Comparison of ENCODE assay signal across 9 cellular contexts in the genomic region with DNA sequence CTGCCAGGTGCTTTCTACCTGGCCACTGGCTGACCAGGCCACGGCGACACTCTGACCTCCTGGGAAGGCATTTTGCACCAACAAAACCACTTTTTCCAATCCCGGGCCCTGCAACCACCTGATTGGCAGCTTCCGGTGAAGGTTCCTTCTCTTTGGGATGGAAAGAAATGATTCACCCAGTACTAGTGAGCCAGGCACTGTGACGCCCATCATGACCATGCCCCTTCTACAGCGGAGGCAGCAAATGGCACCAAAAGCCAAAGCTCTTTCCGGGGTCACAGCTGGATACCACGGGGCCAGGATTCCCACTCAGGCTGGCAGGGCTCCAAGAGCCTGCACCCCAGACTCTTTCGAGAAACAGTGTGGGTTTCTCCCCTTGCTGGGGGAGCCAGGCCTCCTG. TPM values are rescaled to one million over a fixed set of nuclear protein-coding genes. Genes with fewer than 3 reads are reported as not detected.
A peak's percentile ranks its signal among the peaks of the same experiment; 100 is the strongest.
DNase-seq lines count a peak whose midpoint lies in the region; ATAC-seq and TF ChIP-seq lines count a peak whose summit lies in the region.
"Had no signal": no experiment of that assay in that cellular context is flagged by ENCODE, and none has a peak within 500 bp of the region (broad histone marks: within the 10 kb centered on the region; RNA-seq: fewer than 3 reads in every experiment).

No MANE protein-coding gene starts in this region.

- H3K4me3 Mint-ChIP-seq in central memory CD8-positive, alpha-beta T cell, result peak overlapping the region; percentile 84
- H3K4me3 Mint-ChIP-seq in naive thymus-derived CD4-positive, alpha-beta T cell, result peak overlapping the region; percentile 20 to 81 (median 56)

- H3K27ac ChIP-seq in BLaER1 (no peak overlapping the region), HEK293 (ENCODE audit: extremely low read depth, low read depth, low read length) (no peak overlapping the region)
- H3K27ac ChIP-seq in naive thymus-derived CD4-positive, alpha-beta T cell (ENCODE audit: low read depth, low read length), result peak overlapping the region; percentile 80

- H3K4me1 Mint-ChIP-seq in central memory CD8-positive, alpha-beta T cell, result peaks cover 31% of the 10 kb centered on the region
- H3K4me1 Mint-ChIP-seq in naive thymus-derived CD4-positive, alpha-beta T cell, result peaks cover 24 to 73% (median 48%) of the 10 kb centered on the region in 7 donors

- ATAC-seq in central memory CD8-positive, alpha-beta T cell (replicated peaks; ENCODE audit: extremely low read depth, poor library complexity, severe bottlenecking), result no peak
- no peak for ATAC-seq in naive thymus-derived CD4-positive, alpha-beta T cell
- no peak for ATAC-seq in GM21381 (IDR thresholded peaks at IDR 0.05; ENCODE audit: unreplicated experiment)
- no peak for ATAC-seq in HG03175 (IDR thresholded peaks at IDR 0.05; ENCODE audit: unreplicated experiment)

- H3K4me1 ChIP-seq in BLaER1 (peaks cover 82% of the 10 kb centered on the region), HEK293 (ENCODE audit: control insufficient read depth, insufficient read depth, low read length) (no peaks in the 10 kb centered on the region; the same call in 1 of the 2 replicates)
- H3K4me1 ChIP-seq in naive thymus-derived CD4-positive, alpha-beta T cell (ENCODE audit: control insufficient read depth in 2 of 2, insufficient read depth in 2 of 2, low read length in 2 of 2), result peaks cover 57 to 66% of the 10 kb centered on the region in 2 donors

- no peaks in the 10 kb centered on the region for H3K9me3 ChIP-seq in BLaER1
- no peaks in the 10 kb centered on the region for H3K9me3 ChIP-seq in HEK293 (ENCODE audit: control insufficient read depth, insufficient read depth, low read depth, low read length)
- H3K9me3 ChIP-seq in naive thymus-derived CD4-positive, alpha-beta T cell (ENCODE audit: control insufficient read depth in 2 of 3, low read length in 3 of 3), result no peaks in the 10 kb centered on the region

- no peaks in the 10 kb centered on the region for H3K27me3 ChIP-seq in BLaER1
- no peaks in the 10 kb centered on the region for H3K27me3 ChIP-seq in naive thymus-derived CD4-positive, alpha-beta T cell (ENCODE audit: control insufficient read depth in 2 of 2, insufficient read depth in 2 of 2, low read length in 2 of 2)

- H3K36me3 Mint-ChIP-seq in central memory CD8-positive, alpha-beta T cell (ENCODE audit: insufficient read depth), result peaks cover 22% of the 10 kb centered on the region
- peaks cover 0 to 11% (median 0%) of the 10 kb centered on the region in 5 donors for H3K36me3 Mint-ChIP-seq in naive thymus-derived CD4-positive, alpha-beta T cell

- no peaks in the 10 kb centered on the region for H3K27me3 Mint-ChIP-seq in central memory CD8-positive, alpha-beta T cell
- no peaks in the 10 kb centered on the region for H3K27me3 Mint-ChIP-seq in naive thymus-derived CD4-positive, alpha-beta T cell

- H3K9me3 Mint-ChIP-seq in central memory CD8-positive, alpha-beta T cell, result no peaks in the 10 kb centered on the region
- H3K9me3 Mint-ChIP-seq in naive thymus-derived CD4-positive, alpha-beta T cell, result no peaks in the 10 kb centered on the region

- intact Hi-C loops in naive thymus-derived CD4-positive, alpha-beta T cell (cut with micrococcal nuclease), result loop anchor here in 1 of 2 donors (10.0 kb wide), 2 partner anchors 136 to 296 kb away; partner anchors contain the start of genes QSOX2 and SNAPC4

- no peak for DNase-seq in central memory CD8-positive, alpha-beta T cell (ENCODE audit: low spot score in 2 of 2)
- DNase-seq in naive thymus-derived CD4-positive, alpha-beta T cell, result no peak
- DNase-seq in amygdala (lab: John Stamatoyannopoulos, UW), result no peak
- no peak for DNase-seq in NCI-H1694 (lab: John Stamatoyannopoulos, UW)
- DNase-seq: NCI-H1417 treated with DMSO at 0.1 percent for 48 hours had no signal

- POLR2A ChIA-PET in HEK293 (lab: Yijun Ruan, JAX), result interaction anchor here (1.5 to 1.8 kb wide), 2 partner anchors 9 to 13 kb away, joined by 5 to 6 read pairs; no protein-coding TSS in a partner anchor
- POLR2A ChIA-PET in naive thymus-derived CD4-positive, alpha-beta T cell (lab: Charles Lee), result interaction anchor here (0.7 to 3.2 kb wide), 5 partner anchors 9 to 190 kb away, joined by 3 to 19 read pairs (median 3); no protein-coding TSS in a partner anchor

- H3K36me3 ChIP-seq in BLaER1 (peaks cover 54% of the 10 kb centered on the region), HEK293 (ENCODE audit: control insufficient read depth in 2 of 2, insufficient read depth in 1 of 2, low read length in 2 of 2) (peaks cover 0 to 20% of the 10 kb centered on the region in 2 experiments; a peak in 1 of 3 replicates)
- peaks cover 0 to 20% (median 0%) of the 10 kb centered on the region in 3 experiments for H3K36me3 ChIP-seq in naive thymus-derived CD4-positive, alpha-beta T cell (ENCODE audit: control insufficient read depth in 2 of 3, insufficient read depth in 3 of 3, low read length in 3 of 3)

- no peak for TF ChIP-seq CTCF in HEK293 (tag by site-specific recombination; IDR thresholded peaks at IDR 0.05)

- no peak overlapping the region for H3K9ac ChIP-seq in BLaER1

- CTCF ChIA-PET in HEK293 (lab: Yijun Ruan, JAX), result interaction anchor here (0.6 to 1.6 kb wide), 4 partner anchors 52 to 517 kb away, joined by 3 to 6 read pairs (median 4); no protein-coding TSS in a partner anchor
- CTCF ChIA-PET in naive thymus-derived CD4-positive, alpha-beta T cell (lab: Charles Lee), result no interaction called here

- H3K4me2 ChIP-seq in BLaER1, result peak overlapping the region; percentile 94; the same call in 1 of the 2 replicates

- H4K20me1 ChIP-seq in BLaER1, result peaks cover 93% of the 10 kb centered on the region

- peak overlapping the region; percentile 98 for H3K27ac Mint-ChIP-seq in central memory CD8-positive, alpha-beta T cell (ENCODE audit: low read depth)
- peak overlapping the region in 8 of 9 donors; percentile 90 to 99 (median 99) for H3K27ac Mint-ChIP-seq in naive thymus-derived CD4-positive, alpha-beta T cell

- no peak overlapping the region for H3K4me3 ChIP-seq in BLaER1
- no peak overlapping the region for H3K4me3 ChIP-seq in HEK293 (ENCODE audit: low read depth, low read length)
- no peak overlapping the region for H3K4me3 ChIP-seq in naive thymus-derived CD4-positive, alpha-beta T cell (ENCODE audit: low read length)

TF ChIP-seq in HEK293, 187 proteins besides CTCF, POLR2A, EP300 and RAD21:
- TF ChIP-seq ZNF830 (tag by site-specific recombination; IDR thresholded peaks at IDR 0.05; ENCODE audit: low read depth) (no peak), ZIC2 (tag by site-specific recombination; IDR thresholded peaks at IDR 0.05) (0 out of 2 replicates have a peak, but pooled peaks have one; percentile 16), REPIN1 (tag by site-specific recombination; IDR thresholded peaks at IDR 0.05; ENCODE audit: low read depth) (no peak), ZNF571 (tag by site-specific recombination; IDR thresholded peaks at IDR 0.05) (no peak), KLF16 (tag by site-specific recombination; IDR thresholded peaks at IDR 0.05) (no peak)
TF ChIP-seq in HEK293: peak in this region for 1.

RNA-seq across cellular contexts. Expression of gene NOTCH1, which starts 4.7 kb away (rescaled TPM):
- 10 to 100 TPM; 49.7 to 92.9 (median 58.0) TPM for total RNA-seq in naive thymus-derived CD4-positive, alpha-beta T cell
- 1 to 10 TPM; 1.9 to 7.1 TPM for polyA plus RNA-seq in naive thymus-derived CD4-positive, alpha-beta T cell

RNA-seq across cellular contexts. Expression of gene SEC16A, which starts 58.3 kb away (rescaled TPM):
- total RNA-seq in naive thymus-derived CD4-positive, alpha-beta T cell, result 10 to 100 TPM; 79.8 to 88.5 (median 86.1) TPM
- polyA plus RNA-seq in naive thymus-derived CD4-positive, alpha-beta T cell, result 10 to 100 TPM; 25.4 to 42.9 TPM
